ENCODE assay signal across 1 cellular context in the genomic region with DNA sequence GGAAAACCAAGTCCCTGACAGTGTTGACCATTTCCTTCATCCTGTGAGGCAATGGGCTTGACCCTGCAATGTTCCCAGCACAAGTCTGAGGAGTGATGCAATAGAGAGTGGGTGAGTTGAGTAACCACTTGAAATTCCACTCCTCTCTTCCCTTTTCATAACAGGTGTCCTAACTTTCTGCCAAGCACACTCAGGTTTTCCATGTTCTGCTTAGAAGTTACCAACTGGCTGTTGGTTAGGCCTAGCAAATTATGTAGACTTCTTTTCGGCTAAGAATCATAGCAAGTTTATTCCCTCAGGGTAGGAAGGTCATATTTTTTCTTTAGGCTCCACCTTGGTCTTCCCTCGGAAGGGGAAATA.
TF ChIP-seq lines count a peak whose summit lies in the region.

No MANE protein-coding gene starts in this region.

TF ChIP-seq in liver, 16 proteins besides CTCF, POLR2A, EP300 and RAD21 (continued from another document):
- TF ChIP-seq, protein P1, sequence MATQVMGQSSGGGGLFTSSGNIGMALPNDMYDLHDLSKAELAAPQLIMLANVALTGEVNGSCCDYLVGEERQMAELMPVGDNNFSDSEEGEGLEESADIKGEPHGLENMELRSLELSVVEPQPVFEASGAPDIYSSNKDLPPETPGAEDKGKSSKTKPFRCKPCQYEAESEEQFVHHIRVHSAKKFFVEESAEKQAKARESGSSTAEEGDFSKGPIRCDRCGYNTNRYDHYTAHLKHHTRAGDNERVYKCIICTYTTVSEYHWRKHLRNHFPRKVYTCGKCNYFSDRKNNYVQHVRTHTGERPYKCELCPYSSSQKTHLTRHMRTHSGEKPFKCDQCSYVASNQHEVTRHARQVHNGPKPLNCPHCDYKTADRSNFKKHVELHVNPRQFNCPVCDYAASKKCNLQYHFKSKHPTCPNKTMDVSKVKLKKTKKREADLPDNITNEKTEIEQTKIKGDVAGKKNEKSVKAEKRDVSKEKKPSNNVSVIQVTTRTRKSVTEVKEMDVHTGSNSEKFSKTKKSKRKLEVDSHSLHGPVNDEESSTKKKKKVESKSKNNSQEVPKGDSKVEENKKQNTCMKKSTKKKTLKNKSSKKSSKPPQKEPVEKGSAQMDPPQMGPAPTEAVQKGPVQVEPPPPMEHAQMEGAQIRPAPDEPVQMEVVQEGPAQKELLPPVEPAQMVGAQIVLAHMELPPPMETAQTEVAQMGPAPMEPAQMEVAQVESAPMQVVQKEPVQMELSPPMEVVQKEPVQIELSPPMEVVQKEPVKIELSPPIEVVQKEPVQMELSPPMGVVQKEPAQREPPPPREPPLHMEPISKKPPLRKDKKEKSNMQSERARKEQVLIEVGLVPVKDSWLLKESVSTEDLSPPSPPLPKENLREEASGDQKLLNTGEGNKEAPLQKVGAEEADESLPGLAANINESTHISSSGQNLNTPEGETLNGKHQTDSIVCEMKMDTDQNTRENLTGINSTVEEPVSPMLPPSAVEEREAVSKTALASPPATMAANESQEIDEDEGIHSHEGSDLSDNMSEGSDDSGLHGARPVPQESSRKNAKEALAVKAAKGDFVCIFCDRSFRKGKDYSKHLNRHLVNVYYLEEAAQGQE (IDR thresholded peaks at IDR 0.05) = peak; percentile 64
- peak; percentile 96 to 98 for TF ChIP-seq RXRA (IDR thresholded peaks at IDR 0.05)
- peak; percentile 89 to 96 for TF ChIP-seq EGR1 (IDR thresholded peaks at IDR 0.05; ENCODE audit: low read depth in 2 of 2)
- TF ChIP-seq, protein P2, sequence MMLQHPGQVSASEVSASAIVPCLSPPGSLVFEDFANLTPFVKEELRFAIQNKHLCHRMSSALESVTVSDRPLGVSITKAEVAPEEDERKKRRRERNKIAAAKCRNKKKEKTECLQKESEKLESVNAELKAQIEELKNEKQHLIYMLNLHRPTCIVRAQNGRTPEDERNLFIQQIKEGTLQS (IDR thresholded peaks at IDR 0.05) = peak; percentile 99
- peak; percentile 63 for TF ChIP-seq FOXA1 (IDR thresholded peaks at IDR 0.05)
- TF ChIP-seq NR2F2 (IDR thresholded peaks at IDR 0.05) = peak; percentile 78
